12 cellular contexts compared by ENCODE assay signal in genomic region chr3:167978071-167978470, GRCh38.
DNase-seq lines count a peak whose midpoint lies in the region; ATAC-seq and TF ChIP-seq lines count a peak whose summit lies in the region.
"Had no signal": no experiment of that assay in that cellular context is flagged by ENCODE, and none has a peak within 500 bp of the region (broad histone marks: within the 10 kb centered on the region; RNA-seq: fewer than 3 reads in every experiment).

No MANE protein-coding gene starts in this region.

- H3K4me3 ChIP-seq in SK-N-MC: no peak overlapping the region; the same call in 1 of the 2 replicates
- no peak overlapping the region for H3K4me3 ChIP-seq in H7 (ENCODE audit: insufficient read depth, low read depth, low read length)
- H3K4me3 ChIP-seq in dorsolateral prefrontal cortex: no peak overlapping the region
- H3K4me3 ChIP-seq in gastroesophageal sphincter: no peak overlapping the region

- H3K27me3 ChIP-seq in H7 (ENCODE audit: control insufficient read depth, insufficient read depth, low read length): no peaks in the 10 kb centered on the region
- no peaks in the 10 kb centered on the region for H3K27me3 ChIP-seq in dorsolateral prefrontal cortex
- H3K27me3 ChIP-seq in gastroesophageal sphincter: no peaks in the 10 kb centered on the region

- intact Hi-C loops in dorsolateral prefrontal cortex (cut with DNase I): no loop called here

- TF ChIP-seq CTCF in dorsolateral prefrontal cortex (IDR thresholded peaks at IDR 0.05 in 54 of 56, conservative IDR thresholded peaks at IDR 0.05 in 2 of 56; ENCODE audit: low read depth in 1 of 56, partially characterized antibody in 56 of 56) (no peak), gastroesophageal sphincter (IDR thresholded peaks at IDR 0.05) (no peak)

- DNase-seq in GF-D8 (lab: John Stamatoyannopoulos, UW) (peak; percentile 32), NCI-H2029 treated with DMSO at 0.1 percent for 48 hours (lab: John Stamatoyannopoulos, UW) (peak; percentile 81), SK-N-MC (ENCODE audit: low read depth, low spot score) (no peak), mucosa of gallbladder (ENCODE audit: low spot score) (peak; percentile 19), H7 (no peak), dorsolateral prefrontal cortex (no peak)
- DNase-seq: CD8-positive, alpha-beta memory T cell; cerebellar nuclear complex; GOT3; Kasumi-1; T-helper 17 cell had no signal

- no peak for ATAC-seq in gastroesophageal sphincter
- ATAC-seq: T-helper 17 cell had no signal

- no peaks in the 10 kb centered on the region for H3K9me3 ChIP-seq in SK-N-MC (ENCODE audit: low read depth, low read length)
- no peaks in the 10 kb centered on the region for H3K9me3 ChIP-seq in gastroesophageal sphincter

- H3K27ac ChIP-seq in SK-N-MC (peak overlapping the region; percentile 100), dorsolateral prefrontal cortex (no peak overlapping the region), gastroesophageal sphincter (no peak overlapping the region)

- no peaks in the 10 kb centered on the region for H3K4me1 ChIP-seq in gastroesophageal sphincter

- no peak overlapping the region for H3K9ac ChIP-seq in SK-N-MC (ENCODE audit: insufficient read length)

- TF ChIP-seq EP300 in gastroesophageal sphincter (IDR thresholded peaks at IDR 0.05): no peak

- 86 to 88% methylated on average over 2 of the region's 3 CpGs for WGBS in gastroesophageal sphincter (ENCODE audit: low coverage in 1 of 2), 2 donors

- no peaks in the 10 kb centered on the region for H3K36me3 ChIP-seq in SK-N-MC (ENCODE audit: insufficient read depth, low read length)
- H3K36me3 ChIP-seq in H7 (replicated peaks; ENCODE audit: control insufficient read depth, insufficient read depth, low read length): no peaks in the 10 kb centered on the region
- no peaks in the 10 kb centered on the region for H3K36me3 ChIP-seq in gastroesophageal sphincter

- no peak for TF ChIP-seq POLR2A in gastroesophageal sphincter (IDR thresholded peaks at IDR 0.05)

Comparison
In these comparisons a context has a peak if more than half of its experiments do, and no peak if none do; other contexts are left out.
1. DNase-seq: peak in GF-D8 (single experiment), NCI-H2029 treated with DMSO at 0.1 percent for 48 hours (single experiment) and mucosa of gallbladder (single experiment); none in SK-N-MC (single experiment), H7 (single experiment) and dorsolateral prefrontal cortex (0 of 10).